In the genomic region with DNA sequence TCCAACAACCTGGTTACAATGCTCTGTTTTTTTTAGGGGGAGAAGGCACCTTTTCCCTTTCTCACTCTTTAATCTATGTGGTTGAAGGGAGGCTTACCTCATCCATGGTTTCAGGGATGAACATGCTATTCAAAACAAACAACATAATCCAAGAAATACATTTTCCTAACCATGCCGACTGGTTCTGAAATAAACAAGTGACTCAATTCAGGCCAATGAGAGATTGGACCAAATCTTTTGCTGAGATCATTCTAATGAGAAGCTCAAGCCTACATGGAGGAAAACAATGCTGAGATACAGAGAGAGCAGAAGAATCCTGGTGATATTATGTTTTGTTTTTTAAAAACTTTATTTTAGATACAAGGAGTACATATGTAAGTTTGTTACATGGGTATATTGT, we compare ENCODE assay signal across 34 cellular contexts.
"Had no signal": no experiment of that assay in that cellular context is flagged by ENCODE, and none has a peak within 500 bp of the region (broad histone marks: within the 10 kb centered on the region; RNA-seq: fewer than 3 reads in every experiment).

No MANE protein-coding gene starts in this region.

- H3K36me3 Mint-ChIP-seq: activated CD4-positive, alpha-beta memory T cell treated with anti-CD3 and anti-CD28 coated beads for 36 hours; activated CD8-positive, alpha-beta memory T cell treated with anti-CD3 and anti-CD28 coated beads, Interleukin-2, amount 10 ng/mL, durations not matched to agents 7 days and 5 days; activated naive CD4-positive, alpha-beta T cell treated with anti-CD3 and anti-CD28 coated beads, Interleukin-2, amount 10 ng/mL, durations not matched to agents 7 days and 5 days; activated naive CD4-positive, alpha-beta T cell treated with anti-CD3 and anti-CD28 coated beads, Interleukin-2, amount 50 U/mL, for 72 hours; activated naive CD8-positive, alpha-beta T cell treated with anti-CD3 and anti-CD28 coated beads, Interleukin-2, amount 10 ng/mL, durations not matched to agents 7 days and 5 days had no signal

- ATAC-seq: activated CD4-positive, alpha-beta T cell treated with anti-CD3 and anti-CD28 coated beads for 36 hours; activated CD8-positive, alpha-beta memory T cell treated with anti-CD3 and anti-CD28 coated beads, Interleukin-2, amount 10 ng/mL, durations not matched to agents 7 days and 5 days; activated CD8-positive, alpha-beta T cell treated with anti-CD3 and anti-CD28 coated beads, Interleukin-2, amount 10 ng/mL, durations not matched to agents 7 days and 5 days; activated naive CD4-positive, alpha-beta T cell treated with anti-CD3 and anti-CD28 coated beads, Interleukin-2, amount 50 U/mL, for 72 hours; body of pancreas; effector memory CD8-positive, alpha-beta T cell; T-helper 17 cell had no signal

- H3K27ac ChIP-seq: body of pancreas, epithelial cell of prostate had no signal

- H3K4me1 Mint-ChIP-seq: activated CD4-positive, alpha-beta T cell treated with anti-CD3 and anti-CD28 coated beads for 36 hours; activated CD4-positive, alpha-beta T cell treated with anti-CD3 and anti-CD28 coated beads, Interleukin-2, amount 10 ng/mL, durations not matched to agents 24 days and 14 days; activated CD8-positive, alpha-beta memory T cell treated with anti-CD3 and anti-CD28 coated beads, Interleukin-2, amount 10 ng/mL, durations not matched to agents 7 days and 5 days; activated naive CD4-positive, alpha-beta T cell treated with anti-CD3 and anti-CD28 coated beads, Interleukin-2, amount 10 ng/mL, durations not matched to agents 7 days and 5 days; activated naive CD8-positive, alpha-beta T cell treated with anti-CD3 and anti-CD28 coated beads, Interleukin-2, amount 10 ng/mL, durations not matched to agents 7 days and 5 days; T-helper 17 cell had no signal

- FAIRE-seq: colon, frontal cortex had no signal

- H3K27me3 Mint-ChIP-seq: activated CD4-positive, alpha-beta memory T cell treated with anti-CD3 and anti-CD28 coated beads for 36 hours; activated CD4-positive, alpha-beta T cell treated with anti-CD3 and anti-CD28 coated beads for 36 hours; activated CD4-positive, alpha-beta T cell treated with anti-CD3 and anti-CD28 coated beads, Interleukin-2, amount 10 ng/mL, durations not matched to agents 24 days and 14 days; activated CD8-positive, alpha-beta memory T cell treated with anti-CD3 and anti-CD28 coated beads, Interleukin-2, amount 10 ng/mL, durations not matched to agents 7 days and 5 days; activated naive CD4-positive, alpha-beta T cell treated with anti-CD3 and anti-CD28 coated beads, Interleukin-2, amount 10 ng/mL, durations not matched to agents 7 days and 5 days; activated naive CD8-positive, alpha-beta T cell treated with anti-CD3 and anti-CD28 coated beads, Interleukin-2, amount 10 ng/mL, durations not matched to agents 7 days and 5 days; effector memory CD8-positive, alpha-beta T cell; T-helper 17 cell had no signal

- H3K9me3 ChIP-seq: body of pancreas, esophagus squamous epithelium had no signal

- H3K9me3 Mint-ChIP-seq: activated naive CD4-positive, alpha-beta T cell treated with anti-CD3 and anti-CD28 coated beads, Interleukin-2, amount 50 U/mL, for 72 hours; effector memory CD8-positive, alpha-beta T cell had no signal

- H3K4me3 ChIP-seq: body of pancreas, esophagus squamous epithelium had no signal

- H3K4me3 Mint-ChIP-seq: activated CD4-positive, alpha-beta memory T cell treated with anti-CD3 and anti-CD28 coated beads for 36 hours; activated CD4-positive, alpha-beta T cell treated with anti-CD3 and anti-CD28 coated beads for 36 hours; activated CD4-positive, alpha-beta T cell treated with anti-CD3 and anti-CD28 coated beads, Interleukin-2, amount 10 ng/mL, durations not matched to agents 24 days and 14 days; activated CD8-positive, alpha-beta memory T cell treated with anti-CD3 and anti-CD28 coated beads, Interleukin-2, amount 10 ng/mL, durations not matched to agents 7 days and 5 days; activated CD8-positive, alpha-beta T cell treated with anti-CD3 and anti-CD28 coated beads, Interleukin-2, amount 10 ng/mL, durations not matched to agents 7 days and 5 days; activated naive CD4-positive, alpha-beta T cell treated with anti-CD3 and anti-CD28 coated beads, Interleukin-2, amount 10 ng/mL, durations not matched to agents 7 days and 5 days; activated naive CD8-positive, alpha-beta T cell treated with anti-CD3 and anti-CD28 coated beads, Interleukin-2, amount 10 ng/mL, durations not matched to agents 7 days and 5 days; activated T-helper 1 cell treated with anti-CD3 and anti-CD28 coated beads, Interleukin-12 subunit alpha, Interleukin-12 subunit beta, Interleukin-2, Interleukin-4 antibody, amounts not matched to agents 30 ng/mL and 10 ng/mL and 1 ng/mL, durations not matched to agents 14 hours and 24 hours and 36 hours; effector memory CD8-positive, alpha-beta T cell; T-helper 17 cell; T-helper 2 cell treated with Interferon-gamma antibody and Interleukin-4, amounts not matched to agents 5 μg/mL and 100 μg/mL, for 36 hours had no signal

- H3K27ac Mint-ChIP-seq: activated CD4-positive, alpha-beta memory T cell treated with anti-CD3 and anti-CD28 coated beads for 36 hours; activated CD4-positive, alpha-beta T cell treated with anti-CD3 and anti-CD28 coated beads for 36 hours; activated CD4-positive, alpha-beta T cell treated with anti-CD3 and anti-CD28 coated beads, Interleukin-2, amount 10 ng/mL, durations not matched to agents 24 days and 14 days; activated CD8-positive, alpha-beta memory T cell treated with anti-CD3 and anti-CD28 coated beads, Interleukin-2, amount 10 ng/mL, durations not matched to agents 7 days and 5 days; activated CD8-positive, alpha-beta T cell treated with anti-CD3 and anti-CD28 coated beads, Interleukin-2, amount 10 ng/mL, durations not matched to agents 7 days and 5 days; activated naive CD4-positive, alpha-beta T cell treated with anti-CD3 and anti-CD28 coated beads, Interleukin-2, amount 10 ng/mL, durations not matched to agents 7 days and 5 days; activated naive CD4-positive, alpha-beta T cell treated with anti-CD3 and anti-CD28 coated beads, Interleukin-2, amount 50 U/mL, for 72 hours; activated naive CD8-positive, alpha-beta T cell treated with anti-CD3 and anti-CD28 coated beads, Interleukin-2, amount 10 ng/mL, durations not matched to agents 7 days and 5 days; activated T-helper 1 cell treated with anti-CD3 and anti-CD28 coated beads, Interleukin-12 subunit alpha, Interleukin-12 subunit beta, Interleukin-2, Interleukin-4 antibody, amounts not matched to agents 30 ng/mL and 10 ng/mL and 1 ng/mL, durations not matched to agents 14 hours and 24 hours and 36 hours; activated T-helper 2 cell treated with anti-CD3 and anti-CD28 coated beads, Interferon-gamma antibody, Interleukin-2, Interleukin-4, amounts not matched to agents 10 μg/mL and 5 μg/mL and 100 μg/mL, durations not matched to agents 14 hours and 24 hours and 36 hours; effector memory CD8-positive, alpha-beta T cell; T-helper 17 cell; T-helper 2 cell treated with Interferon-gamma antibody and Interleukin-4, amounts not matched to agents 5 μg/mL and 100 μg/mL, for 36 hours had no signal

- H3K36me3 ChIP-seq: esophagus squamous epithelium had no signal

- DNase-seq: activated CD4-positive, alpha-beta memory T cell treated with anti-CD3 and anti-CD28 coated beads for 36 hours; activated CD4-positive, alpha-beta T cell treated with anti-CD3 and anti-CD28 coated beads for 36 hours; activated CD4-positive, alpha-beta T cell treated with anti-CD3 and anti-CD28 coated beads, Interleukin-2, amount 10 ng/mL, durations not matched to agents 24 days and 14 days; activated CD4-positive, CD25-positive, alpha-beta regulatory T cell; activated CD4-positive, CD25-positive, alpha-beta regulatory T cell treated with anti-CD3 and anti-CD28 coated beads, Interleukin-2, amount 50 U/mL, for 72 hours; activated CD8-positive, alpha-beta memory T cell treated with anti-CD3 and anti-CD28 coated beads, Interleukin-2, amount 10 ng/mL, durations not matched to agents 7 days and 5 days; activated CD8-positive, alpha-beta memory T cell treated with anti-CD3 and anti-CD28 coated beads, Interleukin-2, amount 50 U/mL, for 4 hours; activated CD8-positive, alpha-beta T cell treated with anti-CD3 and anti-CD28 coated beads, Interleukin-2, amount 10 ng/mL, durations not matched to agents 7 days and 5 days; activated effector memory CD4-positive, alpha-beta T cell treated with anti-CD3 and anti-CD28 coated beads, Interleukin-2, amount 50 U/mL, for 16 hours; activated naive CD4-positive, alpha-beta T cell treated with anti-CD3 and anti-CD28 coated beads, Interleukin-2, amount 10 ng/mL, durations not matched to agents 7 days and 5 days; activated naive CD8-positive, alpha-beta T cell treated with anti-CD3 and anti-CD28 coated beads, Interleukin-2, amount 10 ng/mL, durations not matched to agents 7 days and 5 days; activated T-cell treated with anti-CD3 and anti-CD28 coated beads, Interleukin-2, amount 50 U/mL, for 1 hour; activated T-cell treated with anti-CD3 and anti-CD28 coated beads, Interleukin-2, amount 50 U/mL, for 48 hours; amniotic stem cell; anterior cingulate cortex; body of pancreas; caudate nucleus; cortex of kidney; dermis blood vessel endothelial cell; effector CD4-positive, alpha-beta T cell; effector memory CD8-positive, alpha-beta T cell; esophagus squamous epithelium; foreskin fibroblast; head of caudate nucleus; T-helper 1 cell; T-helper 17 cell; T1000 had no signal

- H3K27me3 ChIP-seq: body of pancreas, esophagus squamous epithelium had no signal
